ENCODE assay signal across 1 cellular context in the genomic region with DNA sequence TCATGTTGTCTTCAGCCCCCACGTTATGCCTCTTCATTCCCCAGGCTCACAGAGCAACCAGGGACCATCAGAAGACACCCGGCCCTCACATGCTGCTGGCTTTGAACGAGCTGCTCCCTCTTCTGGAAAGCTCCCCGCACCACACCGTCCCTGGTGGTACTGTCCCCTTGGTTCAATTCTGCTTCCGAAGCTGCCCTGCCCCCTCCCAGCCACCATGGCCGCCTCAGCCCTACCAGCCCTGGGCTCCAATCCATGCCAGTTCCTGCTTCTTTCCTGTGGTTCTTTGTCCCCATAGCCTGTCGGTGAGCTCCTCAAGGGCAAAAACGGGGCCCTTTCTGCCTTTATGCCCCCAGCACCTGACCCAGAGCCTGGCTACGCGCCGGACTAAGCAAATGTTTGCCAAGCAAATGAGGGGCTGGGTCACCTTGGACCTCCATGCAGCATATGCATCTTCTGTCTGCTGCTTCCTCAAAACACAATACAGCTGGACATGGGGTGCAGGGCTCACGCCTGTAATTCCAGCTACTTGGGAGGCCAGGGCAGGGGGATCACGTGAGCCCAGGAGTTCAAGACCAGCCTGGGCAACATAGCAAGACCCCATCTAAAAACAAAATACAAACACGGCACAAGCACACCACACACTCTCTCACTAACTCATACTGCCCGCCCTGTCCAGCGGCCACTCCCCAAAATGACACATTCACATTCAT.
TF ChIP-seq lines count a peak whose summit lies in the region.

No MANE protein-coding gene starts in this region.

TF ChIP-seq in GM23338, 12 proteins besides CTCF, POLR2A, EP300 and RAD21 (continued from another document):
- TF ChIP-seq, protein P1, sequence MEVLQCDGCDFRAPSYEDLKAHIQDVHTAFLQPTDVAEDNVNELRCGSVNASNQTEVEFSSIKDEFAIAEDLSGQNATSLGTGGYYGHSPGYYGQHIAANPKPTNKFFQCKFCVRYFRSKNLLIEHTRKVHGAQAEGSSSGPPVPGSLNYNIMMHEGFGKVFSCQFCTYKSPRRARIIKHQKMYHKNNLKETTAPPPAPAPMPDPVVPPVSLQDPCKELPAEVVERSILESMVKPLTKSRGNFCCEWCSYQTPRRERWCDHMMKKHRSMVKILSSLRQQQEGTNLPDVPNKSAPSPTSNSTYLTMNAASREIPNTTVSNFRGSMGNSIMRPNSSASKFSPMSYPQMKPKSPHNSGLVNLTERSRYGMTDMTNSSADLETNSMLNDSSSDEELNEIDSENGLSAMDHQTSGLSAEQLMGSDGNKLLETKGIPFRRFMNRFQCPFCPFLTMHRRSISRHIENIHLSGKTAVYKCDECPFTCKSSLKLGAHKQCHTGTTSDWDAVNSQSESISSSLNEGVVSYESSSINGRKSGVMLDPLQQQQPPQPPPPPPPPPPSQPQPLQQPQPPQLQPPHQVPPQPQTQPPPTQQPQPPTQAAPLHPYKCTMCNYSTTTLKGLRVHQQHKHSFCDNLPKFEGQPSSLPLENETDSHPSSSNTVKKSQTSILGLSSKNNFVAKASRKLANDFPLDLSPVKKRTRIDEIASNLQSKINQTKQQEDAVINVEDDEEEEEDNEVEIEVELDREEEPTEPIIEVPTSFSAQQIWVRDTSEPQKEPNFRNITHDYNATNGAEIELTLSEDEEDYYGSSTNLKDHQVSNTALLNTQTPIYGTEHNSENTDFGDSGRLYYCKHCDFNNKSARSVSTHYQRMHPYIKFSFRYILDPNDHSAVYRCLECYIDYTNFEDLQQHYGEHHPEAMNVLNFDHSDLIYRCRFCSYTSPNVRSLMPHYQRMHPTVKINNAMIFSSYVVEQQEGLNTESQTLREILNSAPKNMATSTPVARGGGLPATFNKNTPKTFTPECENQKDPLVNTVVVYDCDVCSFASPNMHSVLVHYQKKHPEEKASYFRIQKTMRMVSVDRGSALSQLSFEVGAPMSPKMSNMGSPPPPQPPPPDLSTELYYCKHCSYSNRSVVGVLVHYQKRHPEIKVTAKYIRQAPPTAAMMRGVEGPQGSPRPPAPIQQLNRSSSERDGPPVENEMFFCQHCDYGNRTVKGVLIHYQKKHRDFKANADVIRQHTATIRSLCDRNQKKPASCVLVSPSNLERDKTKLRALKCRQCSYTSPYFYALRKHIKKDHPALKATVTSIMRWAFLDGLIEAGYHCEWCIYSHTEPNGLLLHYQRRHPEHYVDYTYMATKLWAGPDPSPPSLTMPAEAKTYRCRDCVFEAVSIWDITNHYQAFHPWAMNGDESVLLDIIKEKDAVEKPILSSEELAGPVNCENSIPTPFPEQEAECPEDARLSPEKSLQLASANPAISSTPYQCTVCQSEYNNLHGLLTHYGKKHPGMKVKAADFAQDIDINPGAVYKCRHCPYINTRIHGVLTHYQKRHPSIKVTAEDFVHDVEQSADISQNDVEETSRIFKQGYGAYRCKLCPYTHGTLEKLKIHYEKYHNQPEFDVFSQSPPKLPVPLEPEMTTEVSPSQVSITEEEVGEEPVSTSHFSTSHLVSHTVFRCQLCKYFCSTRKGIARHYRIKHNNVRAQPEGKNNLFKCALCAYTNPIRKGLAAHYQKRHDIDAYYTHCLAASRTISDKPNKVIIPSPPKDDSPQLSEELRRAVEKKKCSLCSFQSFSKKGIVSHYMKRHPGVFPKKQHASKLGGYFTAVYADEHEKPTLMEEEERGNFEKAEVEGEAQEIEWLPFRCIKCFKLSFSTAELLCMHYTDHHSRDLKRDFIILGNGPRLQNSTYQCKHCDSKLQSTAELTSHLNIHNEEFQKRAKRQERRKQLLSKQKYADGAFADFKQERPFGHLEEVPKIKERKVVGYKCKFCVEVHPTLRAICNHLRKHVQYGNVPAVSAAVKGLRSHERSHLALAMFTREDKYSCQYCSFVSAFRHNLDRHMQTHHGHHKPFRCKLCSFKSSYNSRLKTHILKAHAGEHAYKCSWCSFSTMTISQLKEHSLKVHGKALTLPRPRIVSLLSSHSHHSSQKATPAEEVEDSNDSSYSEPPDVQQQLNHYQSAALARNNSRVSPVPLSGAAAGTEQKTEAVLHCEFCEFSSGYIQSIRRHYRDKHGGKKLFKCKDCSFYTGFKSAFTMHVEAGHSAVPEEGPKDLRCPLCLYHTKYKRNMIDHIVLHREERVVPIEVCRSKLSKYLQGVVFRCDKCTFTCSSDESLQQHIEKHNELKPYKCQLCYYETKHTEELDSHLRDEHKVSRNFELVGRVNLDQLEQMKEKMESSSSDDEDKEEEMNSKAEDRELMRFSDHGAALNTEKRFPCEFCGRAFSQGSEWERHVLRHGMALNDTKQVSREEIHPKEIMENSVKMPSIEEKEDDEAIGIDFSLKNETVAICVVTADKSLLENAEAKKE (CRISPR knock-in tag; IDR thresholded peaks at IDR 0.05), result no peak
- no peak for TF ChIP-seq JUNB (IDR thresholded peaks at IDR 0.05; ENCODE audit: unreplicated experiment)
- TF ChIP-seq, protein P2, sequence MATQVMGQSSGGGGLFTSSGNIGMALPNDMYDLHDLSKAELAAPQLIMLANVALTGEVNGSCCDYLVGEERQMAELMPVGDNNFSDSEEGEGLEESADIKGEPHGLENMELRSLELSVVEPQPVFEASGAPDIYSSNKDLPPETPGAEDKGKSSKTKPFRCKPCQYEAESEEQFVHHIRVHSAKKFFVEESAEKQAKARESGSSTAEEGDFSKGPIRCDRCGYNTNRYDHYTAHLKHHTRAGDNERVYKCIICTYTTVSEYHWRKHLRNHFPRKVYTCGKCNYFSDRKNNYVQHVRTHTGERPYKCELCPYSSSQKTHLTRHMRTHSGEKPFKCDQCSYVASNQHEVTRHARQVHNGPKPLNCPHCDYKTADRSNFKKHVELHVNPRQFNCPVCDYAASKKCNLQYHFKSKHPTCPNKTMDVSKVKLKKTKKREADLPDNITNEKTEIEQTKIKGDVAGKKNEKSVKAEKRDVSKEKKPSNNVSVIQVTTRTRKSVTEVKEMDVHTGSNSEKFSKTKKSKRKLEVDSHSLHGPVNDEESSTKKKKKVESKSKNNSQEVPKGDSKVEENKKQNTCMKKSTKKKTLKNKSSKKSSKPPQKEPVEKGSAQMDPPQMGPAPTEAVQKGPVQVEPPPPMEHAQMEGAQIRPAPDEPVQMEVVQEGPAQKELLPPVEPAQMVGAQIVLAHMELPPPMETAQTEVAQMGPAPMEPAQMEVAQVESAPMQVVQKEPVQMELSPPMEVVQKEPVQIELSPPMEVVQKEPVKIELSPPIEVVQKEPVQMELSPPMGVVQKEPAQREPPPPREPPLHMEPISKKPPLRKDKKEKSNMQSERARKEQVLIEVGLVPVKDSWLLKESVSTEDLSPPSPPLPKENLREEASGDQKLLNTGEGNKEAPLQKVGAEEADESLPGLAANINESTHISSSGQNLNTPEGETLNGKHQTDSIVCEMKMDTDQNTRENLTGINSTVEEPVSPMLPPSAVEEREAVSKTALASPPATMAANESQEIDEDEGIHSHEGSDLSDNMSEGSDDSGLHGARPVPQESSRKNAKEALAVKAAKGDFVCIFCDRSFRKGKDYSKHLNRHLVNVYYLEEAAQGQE (IDR thresholded peaks at IDR 0.05; ENCODE audit: unreplicated experiment), result no peak
- TF ChIP-seq EZH2phosphoT487 (IDR thresholded peaks at IDR 0.05; ENCODE audit: unreplicated experiment), result no peak
- TF ChIP-seq CREB1 (CRISPR knock-in tag; IDR thresholded peaks at IDR 0.05; ENCODE audit: low read depth), result no peak
